ENCODE assay signal across 27 cellular contexts in the genomic region with DNA sequence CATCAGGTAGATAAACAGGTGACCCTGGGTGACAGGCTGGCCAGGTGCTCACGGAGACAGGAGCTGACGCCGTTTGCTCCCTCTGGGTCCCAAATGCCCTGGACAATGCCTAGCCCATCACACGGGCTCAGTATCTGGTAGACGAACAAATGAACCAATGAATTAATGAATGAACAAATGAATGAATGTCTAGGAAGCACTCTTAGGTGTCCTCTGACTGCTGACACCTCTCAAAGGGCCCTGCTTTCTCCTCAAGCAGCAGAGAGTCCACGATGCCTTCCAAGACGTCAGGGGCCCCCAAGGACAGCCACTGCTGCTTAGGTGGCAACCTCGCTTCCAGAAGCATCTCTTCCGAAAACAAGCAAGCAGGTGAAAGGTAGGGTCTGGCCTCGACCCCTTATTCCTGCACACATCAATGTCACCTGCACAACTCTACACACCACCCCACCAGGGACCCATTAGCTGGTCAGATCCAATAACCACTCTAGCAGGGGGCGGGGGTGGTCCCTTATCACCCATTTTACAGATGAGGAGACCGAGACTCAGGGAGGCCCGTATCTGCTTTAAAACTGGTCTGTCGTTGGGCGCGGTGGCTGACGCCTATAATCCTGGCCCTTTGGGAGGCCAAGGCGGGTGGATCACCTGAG. TPM values are rescaled to one million over a fixed set of nuclear protein-coding genes. Genes with fewer than 3 reads are reported as not detected.
DNase-seq lines count a peak whose midpoint lies in the region; ATAC-seq and TF ChIP-seq lines count a peak whose summit lies in the region.
"Had no signal": no experiment of that assay in that cellular context is flagged by ENCODE, and none has a peak within 500 bp of the region (broad histone marks: within the 10 kb centered on the region; RNA-seq: fewer than 3 reads in every experiment).

No MANE protein-coding gene starts in this region.

- peaks cover 0 to 19% of the 10 kb centered on the region in 2 donors for H3K4me1 ChIP-seq in right atrium auricular region
- H3K4me1 ChIP-seq in aorta (ENCODE audit: control insufficient read depth in 1 of 2, insufficient read depth in 2 of 2, low read length in 2 of 2): no peaks in the 10 kb centered on the region
- H3K4me1 ChIP-seq in ascending aorta: no peaks in the 10 kb centered on the region

- H3K27me3 ChIP-seq in right atrium auricular region (no peaks in the 10 kb centered on the region), aorta (ENCODE audit: control insufficient read depth in 1 of 2, insufficient read depth in 2 of 2, low read length in 1 of 2) (no peaks in the 10 kb centered on the region), ascending aorta (no peaks in the 10 kb centered on the region)
- H3K27me3 ChIP-seq: neutrophil, SJCRH30, stomach, thyroid gland had no signal

- H3K36me3 ChIP-seq in right atrium auricular region: no peaks in the 10 kb centered on the region
- H3K36me3 ChIP-seq in aorta (ENCODE audit: control insufficient read depth in 1 of 2, insufficient read depth in 2 of 2, low read length in 1 of 2): no peaks in the 10 kb centered on the region
- H3K36me3 ChIP-seq in ascending aorta: peaks cover 0 to 8% of the 10 kb centered on the region in 2 donors
- H3K36me3 ChIP-seq: neutrophil, thyroid gland had no signal

- H3K4me1 Mint-ChIP-seq in chondrocyte (ENCODE audit: low read depth): peaks cover 16% of the 10 kb centered on the region
- peaks cover 49% of the 10 kb centered on the region for H3K4me1 Mint-ChIP-seq in neural crest cell
- H3K4me1 Mint-ChIP-seq: activated naive CD4-positive, alpha-beta T cell treated with anti-CD3 and anti-CD28 coated beads, Interleukin-2, amount 50 U/mL, for 24 hours had no signal

- H3K4me3 Mint-ChIP-seq in chondrocyte (ENCODE audit: unreplicated experiment): no peak overlapping the region
- H3K4me3 Mint-ChIP-seq in neural crest cell: no peak overlapping the region
- H3K4me3 Mint-ChIP-seq: activated CD8-positive, alpha-beta T cell treated with anti-CD3 and anti-CD28 coated beads for 36 hours; activated naive CD4-positive, alpha-beta T cell treated with anti-CD3 and anti-CD28 coated beads, Interleukin-2, amount 50 U/mL, for 24 hours; CD8-positive, alpha-beta T cell; T-cell had no signal

- H3K27ac Mint-ChIP-seq in chondrocyte (ENCODE audit: unreplicated experiment) (no peak overlapping the region), neural crest cell (ENCODE audit: unreplicated experiment) (peak overlapping the region; percentile 71)
- H3K27ac Mint-ChIP-seq: activated CD8-positive, alpha-beta T cell treated with anti-CD3 and anti-CD28 coated beads for 36 hours; activated naive CD4-positive, alpha-beta T cell treated with anti-CD3 and anti-CD28 coated beads, Interleukin-2, amount 50 U/mL, for 24 hours; activated T-helper 2 cell treated with anti-CD3 and anti-CD28 coated beads, Interferon-gamma antibody, Interleukin-2, Interleukin-4, amounts not matched to agents 10 μg/mL and 5 μg/mL and 100 μg/mL, durations not matched to agents 14 hours and 24 hours and 36 hours; CD8-positive, alpha-beta T cell; T-cell had no signal

- ATAC-seq in left cardiac atrium: no peak
- no peak for ATAC-seq in aorta (ENCODE audit: low FRiP score)
- ATAC-seq: activated CD8-positive, alpha-beta T cell treated with anti-CD3 and anti-CD28 coated beads for 36 hours; CD8-positive, alpha-beta T cell; Panc1; T-cell had no signal

- no peaks in the 10 kb centered on the region for H3K9me3 Mint-ChIP-seq in chondrocyte (ENCODE audit: low read depth)
- H3K9me3 Mint-ChIP-seq in neural crest cell: no peaks in the 10 kb centered on the region
- H3K9me3 Mint-ChIP-seq: activated CD8-positive, alpha-beta T cell treated with anti-CD3 and anti-CD28 coated beads for 36 hours; activated naive CD4-positive, alpha-beta T cell treated with anti-CD3 and anti-CD28 coated beads, Interleukin-2, amount 50 U/mL, for 24 hours; activated T-helper 2 cell treated with anti-CD3 and anti-CD28 coated beads, Interferon-gamma antibody, Interleukin-2, Interleukin-4, amounts not matched to agents 10 μg/mL and 5 μg/mL and 100 μg/mL, durations not matched to agents 14 hours and 24 hours and 36 hours; CD8-positive, alpha-beta T cell; T-cell had no signal

- H3K36me3 Mint-ChIP-seq in chondrocyte (ENCODE audit: low read depth): peaks cover under 1% of the 10 kb centered on the region
- H3K36me3 Mint-ChIP-seq in neural crest cell (ENCODE audit: low read depth): no peaks in the 10 kb centered on the region
- H3K36me3 Mint-ChIP-seq: activated naive CD4-positive, alpha-beta T cell treated with anti-CD3 and anti-CD28 coated beads, Interleukin-2, amount 50 U/mL, for 24 hours; CD8-positive, alpha-beta T cell; T-cell had no signal

- DNase-seq in left cardiac atrium (peak; percentile 9), right atrium auricular region (ENCODE audit: low spot score) (no peak), chondrocyte (ENCODE audit: low spot score) (peak; percentile 53), neural crest cell (ENCODE audit: low read depth, low spot score) (no peak), aorta (peak; percentile 16 to 62), SW480 (ENCODE audit: low spot score) (no peak), AML-193 (lab: John Stamatoyannopoulos, UW) (no peak), ascending aorta (ENCODE audit: low spot score in 2 of 2) (no peak)
- DNase-seq: activated CD4-positive, CD25-positive, alpha-beta regulatory T cell treated with anti-CD3 and anti-CD28 coated beads, Interleukin-2, amount 50 U/mL, for 72 hours; activated CD8-positive, alpha-beta T cell treated with anti-CD3 and anti-CD28 coated beads for 36 hours; amygdala; effector memory CD4-positive, alpha-beta T cell; erythroblast; GM23248; NCI-H1105; NCI-H187 treated with DMSO at 0.1 percent for 48 hours; NCI-H524 treated with DMSO at 0.1 percent for 48 hours; SJCRH30; stomach; T-cell had no signal

- H3K27me3 Mint-ChIP-seq in chondrocyte (ENCODE audit: low read depth): no peaks in the 10 kb centered on the region
- H3K27me3 Mint-ChIP-seq in neural crest cell (ENCODE audit: low read depth): no peaks in the 10 kb centered on the region
- H3K27me3 Mint-ChIP-seq: activated CD8-positive, alpha-beta T cell treated with anti-CD3 and anti-CD28 coated beads for 36 hours; activated naive CD4-positive, alpha-beta T cell treated with anti-CD3 and anti-CD28 coated beads, Interleukin-2, amount 50 U/mL, for 24 hours; T-cell had no signal

- H3K4me3 ChIP-seq in right atrium auricular region (no peak overlapping the region), aorta (ENCODE audit: low read length in 2 of 2) (no peak overlapping the region), ascending aorta (no peak overlapping the region)
- H3K4me3 ChIP-seq: coronary artery, GM23248, SJCRH30, stomach, thyroid gland had no signal

- no peaks in the 10 kb centered on the region for H3K9me3 ChIP-seq in right atrium auricular region
- H3K9me3 ChIP-seq in aorta (ENCODE audit: control insufficient read depth, low read length): no peaks in the 10 kb centered on the region
- H3K9me3 ChIP-seq in ascending aorta: no peaks in the 10 kb centered on the region
- H3K9me3 ChIP-seq: neutrophil, SJCRH30, stomach, thyroid gland had no signal

- 92 to 94% methylated on average over 18 of the region's 18 CpGs for WGBS in aorta, 2 donors

- no peak for TF ChIP-seq CTCF in right atrium auricular region (IDR thresholded peaks at IDR 0.05)
- TF ChIP-seq CTCF in chondrocyte (IDR thresholded peaks at IDR 0.05): no peak
- TF ChIP-seq CTCF in neural crest cell (conservative IDR thresholded peaks at IDR 0.05): no peak
- TF ChIP-seq CTCF in ascending aorta (IDR thresholded peaks at IDR 0.05): no peak

- intact Hi-C loops in left cardiac atrium (cut with DNase I): no loop called here
- intact Hi-C loops in aorta (cut with DNase I): no loop called here
- intact Hi-C loops in ascending aorta (cut with DNase I): no loop called here

- H3K27ac ChIP-seq in right atrium auricular region (no peak overlapping the region), aorta (ENCODE audit: low read depth in 1 of 2, low read length in 2 of 2) (no peak overlapping the region), ascending aorta (no peak overlapping the region)
- H3K27ac ChIP-seq: coronary artery, GM23248, neutrophil, SJCRH30, stomach had no signal

RNA-seq across cellular contexts. Expression of a gene that starts 45.2 kb away (rescaled TPM):
- total RNA-seq in left cardiac atrium: 1 to 10 TPM; 8.3 to 9.6 TPM
- 1 to 10 TPM; 3.4 to 6.0 TPM for total RNA-seq in right atrium auricular region
- total RNA-seq in chondrocyte: 17.7 to 34.2 TPM (median 19.3 TPM) in 3 replicates
- 40.6 and 47.0 TPM in 2 replicates for total RNA-seq in neural crest cell
- total RNA-seq in aorta: 10 to 100 TPM; 12.0 to 25.4 TPM
- 10 to 100 TPM in 1 of 2 donors, 1 to 10 TPM in 1; 9.0 to 11.6 TPM for polyA plus RNA-seq in aorta
- total RNA-seq in ascending aorta: 12.7 TPM

Comparison
In these comparisons a context has a peak if more than half of its experiments do, and no peak if none do; other contexts are left out.
1. DNase-seq: peak in left cardiac atrium (single experiment), chondrocyte (single experiment) and aorta (2 of 2); none in right atrium auricular region (single experiment), neural crest cell (single experiment), SW480 (single experiment), AML-193 (0 of 2) and ascending aorta (0 of 2).